ENCODE assay signal across 8 cellular contexts in the genomic region with DNA sequence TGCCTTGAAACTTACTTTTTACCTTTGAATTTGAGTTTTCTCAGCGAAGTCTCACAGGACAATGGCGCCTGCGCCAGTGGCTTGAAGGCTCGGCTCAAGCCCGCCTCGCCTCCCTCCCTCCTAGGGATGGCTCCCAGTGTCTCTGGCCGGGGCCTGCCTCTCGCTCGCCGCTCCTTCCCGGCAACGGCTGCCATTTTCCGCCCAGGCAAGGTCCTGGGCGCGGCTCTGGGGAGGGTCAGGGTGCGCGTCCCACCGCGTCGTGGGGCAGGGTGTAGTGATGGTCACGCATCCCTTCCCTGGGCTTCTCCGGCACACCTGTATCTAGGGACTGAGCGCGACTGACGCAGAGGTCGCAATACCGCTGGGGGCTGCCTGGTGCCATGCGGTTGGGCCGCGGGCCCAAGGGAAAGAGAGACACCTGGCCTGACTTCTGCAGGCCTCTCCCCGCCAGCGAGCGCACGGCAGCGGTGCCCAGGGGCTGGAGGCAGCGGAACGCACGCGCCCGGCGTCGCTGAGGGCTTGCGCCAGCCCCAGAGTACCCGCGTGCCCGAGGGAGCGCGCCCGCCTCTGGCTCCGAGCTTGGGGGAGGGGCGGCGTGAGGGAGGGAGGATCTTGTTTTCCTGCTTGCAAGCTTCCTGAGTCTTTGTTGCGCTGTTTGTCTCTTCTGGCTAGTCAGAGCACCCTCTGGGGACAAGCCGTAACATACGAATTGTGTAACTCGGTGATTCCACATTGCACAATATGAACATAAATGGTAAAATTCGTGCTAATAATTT. TPM values are rescaled to one million over a fixed set of nuclear protein-coding genes. Genes with fewer than 3 reads are reported as not detected.
DNase-seq lines count a peak whose midpoint lies in the region; ATAC-seq and TF ChIP-seq lines count a peak whose summit lies in the region.

No MANE protein-coding gene starts in this region.

- peak; percentile 50 for TF ChIP-seq POLR2A in GM19099 (IDR thresholded peaks at IDR 0.05; ENCODE audit: extremely low read depth, insufficient read length, low read depth)

- H3K36me3 Mint-ChIP-seq in activated T-cell treated with anti-CD3 and anti-CD28 coated beads, Interleukin-2, amount 50 U/mL, for 24 hours (ENCODE audit: low read depth) = no peaks in the 10 kb centered on the region

- peak overlapping the region; percentile 64 for H3K27ac Mint-ChIP-seq in activated T-cell treated with anti-CD3 and anti-CD28 coated beads, Interleukin-2, amount 50 U/mL, for 24 hours

- DNase-seq in NCI-H69 (lab: John Stamatoyannopoulos, UW) = peak; percentile 91
- DNase-seq in activated T-cell treated with anti-CD3 and anti-CD28 coated beads, Interleukin-2, amount 50 U/mL, for 24 hours = peak; percentile 86
- DNase-seq in epithelial cell of prostate (ENCODE audit: low read depth, low spot score) = peak; percentile 73
- peak; percentile 94 for DNase-seq in mesenteric fat pad (ENCODE audit: low spot score)
- peak; percentile 53 for DNase-seq in stimulated activated CD8-positive, alpha-beta memory T cell treated with anti-CD3 and anti-CD28 coated beads, Interleukin-12 subunit alpha, Interleukin-12 subunit beta, amount 100 ng/mL, for 4 hours (ENCODE audit: low read depth)

- H3K27me3 Mint-ChIP-seq in activated T-cell treated with anti-CD3 and anti-CD28 coated beads, Interleukin-2, amount 50 U/mL, for 24 hours = peaks cover 2% of the 10 kb centered on the region

- H3K27ac ChIP-seq in epithelial cell of prostate = peak overlapping the region; percentile 95

- H3K4me3 Mint-ChIP-seq in activated T-cell treated with anti-CD3 and anti-CD28 coated beads, Interleukin-2, amount 50 U/mL, for 24 hours = peak overlapping the region; percentile 76

- H3K4me1 Mint-ChIP-seq in activated T-cell treated with anti-CD3 and anti-CD28 coated beads, Interleukin-2, amount 50 U/mL, for 24 hours (ENCODE audit: low read depth) = peaks cover 17% of the 10 kb centered on the region

- ATAC-seq in HG03280 (IDR thresholded peaks at IDR 0.05; ENCODE audit: unreplicated experiment) (no peak), GM19351 (IDR thresholded peaks at IDR 0.05; ENCODE audit: unreplicated experiment) (no peak)

- no peaks in the 10 kb centered on the region for H3K9me3 Mint-ChIP-seq in activated T-cell treated with anti-CD3 and anti-CD28 coated beads, Interleukin-2, amount 50 U/mL, for 24 hours

RNA-seq across cellular contexts. Expression of a gene that starts 20.7 kb away (rescaled TPM):
- 48.7 TPM for total RNA-seq in mesenteric fat pad

RNA-seq across cellular contexts. Expression of a gene that starts 27.3 kb away (rescaled TPM):
- total RNA-seq in mesenteric fat pad = 24.7 TPM

RNA-seq across cellular contexts. Expression of a gene that starts 51.7 kb away (rescaled TPM):
- total RNA-seq in mesenteric fat pad = 7.2 TPM
